8 cellular contexts compared by ENCODE assay signal in genomic region chr22:20116376-20116950, GRCh38. TPM values are rescaled to one million over a fixed set of nuclear protein-coding genes. Genes with fewer than 3 reads are reported as not detected.
DNase-seq lines count a peak whose midpoint lies in the region; ATAC-seq and TF ChIP-seq lines count a peak whose summit lies in the region.

No MANE protein-coding gene starts in this region.

- H4K20me1 ChIP-seq in fibroblast of lung (ENCODE audit: control insufficient read depth, extremely low read depth, insufficient read depth, low read length): no peaks in the 10 kb centered on the region

- 5 to 12% (median 7%) methylated on average over 20 to 27 of the region's 27 CpGs for whole genome bisulfite sequencing in ovary, 3 donors

- H3K36me3 ChIP-seq in ES-I3 (ENCODE audit: insufficient read depth, low read length) (peaks cover 14% of the 10 kb centered on the region), SJCRH30 (peaks cover 47% of the 10 kb centered on the region), fibroblast of lung (ENCODE audit: control insufficient read depth, insufficient read depth, low read length) (peaks cover 41% of the 10 kb centered on the region), ovary (no peaks in the 10 kb centered on the region)

- peak overlapping the region; percentile 84 for H2AFZ ChIP-seq in fibroblast of lung (ENCODE audit: low read length)

- TF ChIP-seq EP300 in ovary (IDR thresholded peaks at IDR 0.05): no peak

- peak overlapping the region; percentile 94 for H3K9ac ChIP-seq in ES-I3 (ENCODE audit: low read depth, low read length)
- H3K9ac ChIP-seq in fibroblast of lung (ENCODE audit: insufficient read depth, low read length): peak overlapping the region; percentile 96

- intact Hi-C loops in ovary (cut with DNase I): loop anchor here in 1 of 4 donors (10.0 kb wide), 1 partner anchor 152 kb away; no protein-coding TSS in a partner anchor

- peaks cover 63% of the 10 kb centered on the region for H3K79me2 ChIP-seq in fibroblast of lung (ENCODE audit: control insufficient read depth, insufficient read depth, low read length)

- H3K27ac ChIP-seq in SJCRH30 (peak overlapping the region; percentile 49), fibroblast of lung (ENCODE audit: insufficient read depth, low read length) (peak overlapping the region; percentile 91), ovary (peak overlapping the region; percentile 66 to 75)

- ATAC-seq in HG03565 (IDR thresholded peaks at IDR 0.05; ENCODE audit: unreplicated experiment): no peak
- ATAC-seq in GM21619 (IDR thresholded peaks at IDR 0.05; ENCODE audit: unreplicated experiment): no peak
- ATAC-seq in HG02642 (IDR thresholded peaks at IDR 0.05; ENCODE audit: poor library complexity, unreplicated experiment): no peak

- no peaks in the 10 kb centered on the region for H3K9me3 ChIP-seq in ES-I3 (ENCODE audit: control insufficient read depth, insufficient read depth, low read length)
- no peaks in the 10 kb centered on the region for H3K9me3 ChIP-seq in SJCRH30 (replicated peaks)
- no peaks in the 10 kb centered on the region for H3K9me3 ChIP-seq in fibroblast of lung (ENCODE audit: control insufficient read depth, insufficient read depth, low read depth, low read length)
- H3K9me3 ChIP-seq in ovary: no peaks in the 10 kb centered on the region

- H3K4me3 ChIP-seq in SJCRH30: peak overlapping the region; percentile 84
- H3K4me3 ChIP-seq in fibroblast of lung (replicated peaks in 1 of 4; ENCODE audit: control extremely low read depth in 1 of 4, insufficient read depth in 1 of 4, low read depth in 3 of 4, low read length in 4 of 4): peak overlapping the region; percentile 81 to 95 (median 92)
- peak overlapping the region; percentile 81 for H3K4me3 ChIP-seq in ovary

- no peak for TF ChIP-seq POLR2A in ovary (IDR thresholded peaks at IDR 0.05)

- H3K4me2 ChIP-seq in fibroblast of lung (ENCODE audit: extremely low read depth, insufficient read depth, low read length): peak overlapping the region; percentile 83

- DNase-seq in SJCRH30 (no peak), fibroblast of lung (ENCODE audit: low read depth in 2 of 2) (no peak), ovary (peak in 4 of 5 donors; percentile 49 to 73 (median 59)), NCI-H2029 treated with DMSO at 0.1 percent for 48 hours (lab: John Stamatoyannopoulos, UW) (no peak)

- no peak for TF ChIP-seq CTCF in fibroblast of lung (conservative IDR thresholded peaks at IDR 0.05 in 1 of 2, IDR thresholded peaks at IDR 0.05 in 1 of 2; ENCODE audit: low read depth in 1 of 2, low read length in 2 of 2)
- TF ChIP-seq CTCF in ovary (IDR thresholded peaks at IDR 0.05): no peak

- H3K27me3 ChIP-seq in SJCRH30 (no peaks in the 10 kb centered on the region), fibroblast of lung (ENCODE audit: control insufficient read depth, insufficient read depth, low read length) (no peaks in the 10 kb centered on the region), ovary (no peaks in the 10 kb centered on the region)

- peaks cover 7% of the 10 kb centered on the region for H3K4me1 ChIP-seq in ES-I3 (ENCODE audit: insufficient read depth, low read length)
- H3K4me1 ChIP-seq in SJCRH30: peaks cover 8% of the 10 kb centered on the region
- H3K4me1 ChIP-seq in fibroblast of lung (ENCODE audit: control insufficient read depth, extremely low read depth, insufficient read depth, low read length): peaks cover 9% of the 10 kb centered on the region
- peaks cover 10% of the 10 kb centered on the region for H3K4me1 ChIP-seq in ovary (ENCODE audit: insufficient read depth)

RNA-seq across cellular contexts. Expression of gene RANBP1, which starts 0.6 kb away (rescaled TPM):
- total RNA-seq in SJCRH30 (2014; rRNA removed; shearing (Covaris generic)): 624 and 627 TPM in 2 replicates
- total RNA-seq in fibroblast of lung (87.8 and 88.5 TPM in 2 replicates), ovary (100 to 1,000 TPM in 2 of 7 donors, 10 to 100 TPM in 5; 62.8 to 198 (median 82.8) TPM)
- polyA plus RNA-seq in fibroblast of lung (178 and 362 TPM in 2 replicates), ovary (10 to 100 TPM; 79.9 to 80.2 TPM)
- 127 and 235 TPM in 2 replicates for polyA plus RNA-seq in fibroblast of lung (2012)
- 95.9 and 194 TPM in 2 replicates for polyA minus RNA-seq in fibroblast of lung (ENCODE audit: low replicate concordance)

RNA-seq across cellular contexts. Expression of gene TRMT2A, which starts 0.6 kb away (rescaled TPM):
- total RNA-seq in SJCRH30 (2014; rRNA removed; shearing (Covaris generic)): 23.6 and 28.3 TPM in 2 replicates
- 38.8 and 52.2 TPM in 2 replicates for total RNA-seq in fibroblast of lung
- polyA plus RNA-seq in fibroblast of lung: 12.9 and 13.5 TPM in 2 replicates
- polyA plus RNA-seq in fibroblast of lung (2012): 23.8 and 28.5 TPM in 2 replicates
- polyA minus RNA-seq in fibroblast of lung (ENCODE audit: low replicate concordance): 28.7 and 36.2 TPM in 2 replicates
- total RNA-seq in ovary: 10 to 100 TPM; 35.6 to 59.7 (median 50.1) TPM
- 10 to 100 TPM in 1 of 2 donors, 1 to 10 TPM in 1; 2.8 to 44.1 TPM for polyA plus RNA-seq in ovary

RNA-seq across cellular contexts. Expression of gene ZDHHC8, which starts 15.1 kb away (rescaled TPM):
- total RNA-seq in SJCRH30 (2014; rRNA removed; shearing (Covaris generic)): 13.6 and 16.4 TPM in 2 replicates
- total RNA-seq in fibroblast of lung: 2.8 and 6.6 TPM in 2 replicates
- polyA plus RNA-seq in fibroblast of lung: 26.2 and 31.3 TPM in 2 replicates
- polyA plus RNA-seq in fibroblast of lung (2012): 42.0 and 49.0 TPM in 2 replicates
- polyA minus RNA-seq in fibroblast of lung (ENCODE audit: low replicate concordance): 111 and 114 TPM in 2 replicates
- total RNA-seq in ovary: 10 to 100 TPM; 13.7 to 77.4 (median 60.9) TPM
- polyA plus RNA-seq in ovary: 10 to 100 TPM in 1 of 2 donors, 1 to 10 TPM in 1; 5.1 to 34.8 TPM

RNA-seq across cellular contexts. Expression of gene CCDC188, which starts 34.4 kb away (rescaled TPM):
- not detected in 2 replicates for total RNA-seq in SJCRH30 (2014; rRNA removed; shearing (Covaris generic))
- total RNA-seq in fibroblast of lung (0.33 TPM in 1 of 2 replicates, not detected in the other), ovary (1 to 10 TPM in 1 of 7 donors, under 1 TPM in 6; 0.27 to 1.1 (median 0.36) TPM)
- polyA plus RNA-seq in fibroblast of lung (0.37 and 0.59 TPM in 2 replicates), ovary (under 1 TPM in 1 of 2 donors, not detected in 1; 0.74 TPM)
- 0.96 and 2.0 TPM in 2 replicates for polyA plus RNA-seq in fibroblast of lung (2012)
- not detected in 2 replicates for polyA minus RNA-seq in fibroblast of lung (ENCODE audit: low replicate concordance)

RNA-seq across cellular contexts. Expression of gene DGCR8, which starts 36.4 kb away (rescaled TPM):
- 30.0 and 39.3 TPM in 2 replicates for total RNA-seq in SJCRH30 (2014; rRNA removed; shearing (Covaris generic))
- total RNA-seq in fibroblast of lung: 21.3 and 26.2 TPM in 2 replicates
- polyA plus RNA-seq in fibroblast of lung: 18.8 and 21.6 TPM in 2 replicates
- 16.4 and 19.0 TPM in 2 replicates for polyA plus RNA-seq in fibroblast of lung (2012)
- polyA minus RNA-seq in fibroblast of lung (ENCODE audit: low replicate concordance): 22.8 and 47.0 TPM in 2 replicates
- 10 to 100 TPM; 15.9 to 46.5 (median 40.1) TPM for total RNA-seq in ovary
- 10 to 100 TPM; 17.2 to 21.4 TPM for polyA plus RNA-seq in ovary

Comparison
In these comparisons a context has a peak if more than half of its experiments do, and no peak if none do; other contexts are left out.
1. DNase-seq: peak in ovary (4 of 5); none in SJCRH30 (0 of 2), fibroblast of lung (0 of 2) and NCI-H2029 treated with DMSO at 0.1 percent for 48 hours (single experiment).
2. Peak in every context shown above with its lines, with median percentiles within 50 percentile points of each other: H3K27ac ChIP-seq and H3K4me3 ChIP-seq.